ENCODE assay signal across 8 cellular contexts in the genomic region with DNA sequence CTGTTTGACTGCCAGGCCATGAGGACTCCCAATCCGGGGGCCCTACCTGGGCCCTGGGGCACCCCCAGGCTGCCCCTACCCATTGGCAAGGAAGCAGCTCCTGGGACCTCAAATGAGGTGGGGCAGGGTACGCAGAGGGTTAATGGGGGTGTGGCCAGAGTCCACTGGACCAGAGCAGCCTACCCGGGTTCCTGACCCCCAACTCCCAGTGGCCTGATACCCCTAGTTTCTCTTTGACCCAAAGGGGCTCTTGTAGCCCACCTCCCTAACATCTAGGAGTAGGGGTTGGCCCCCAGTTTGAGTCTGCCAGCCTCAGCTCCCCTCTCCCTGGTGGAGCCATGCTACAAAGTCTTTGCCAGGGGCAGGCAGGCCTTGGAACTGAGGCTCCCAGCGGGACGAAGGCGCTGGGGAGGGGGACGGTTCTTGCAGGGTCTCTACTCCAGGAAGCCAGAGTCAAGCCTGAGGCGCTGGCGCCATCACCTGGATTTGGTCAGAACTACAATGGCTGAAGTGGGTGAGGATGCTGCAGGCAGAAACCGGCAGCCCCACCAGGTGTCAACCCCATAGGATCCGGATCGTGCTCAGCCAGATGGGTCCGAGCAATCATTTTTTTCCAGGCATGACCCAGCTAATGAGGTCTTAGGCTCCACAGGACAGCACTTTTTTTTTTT. TPM values are rescaled to one million over a fixed set of nuclear protein-coding genes. Genes with fewer than 3 reads are reported as not detected.
DNase-seq lines count a peak whose midpoint lies in the region; ATAC-seq, FAIRE-seq and TF ChIP-seq lines count a peak whose summit lies in the region.

No MANE protein-coding gene starts in this region.

- H3K4me1 Mint-ChIP-seq in H9, result peaks cover 39 to 41% of the 10 kb centered on the region in 2 experiments
- H3K4me1 Mint-ChIP-seq in progenitor cell of endocrine pancreas (ENCODE audit: low read depth), result peaks cover 17% of the 10 kb centered on the region

- H2BK12ac ChIP-seq in H9 (ENCODE audit: insufficient read length, low read depth, low read length), result no peak overlapping the region

- no peak overlapping the region for H4K8ac ChIP-seq in H9 (replicated peaks; ENCODE audit: insufficient read length, low read depth, low read length)

- ATAC-seq in GM18520 (IDR thresholded peaks at IDR 0.05; ENCODE audit: unreplicated experiment), result no peak

- no peak overlapping the region for H2BK15ac ChIP-seq in H9 (ENCODE audit: low read depth, low read length)

- peaks cover 35% of the 10 kb centered on the region; the same call in 1 of the 2 replicates for H3K27me3 ChIP-seq in H9 (ENCODE audit: insufficient read depth, low read length)
- peaks cover 3% of the 10 kb centered on the region; the same call in 1 of the 2 replicates for H3K27me3 ChIP-seq in OCI-LY1 (ENCODE audit: insufficient read depth, low read length)

- peak; percentile 96 for TF ChIP-seq CTCF in H9 (conservative IDR thresholded peaks at IDR 0.05)
- TF ChIP-seq CTCF in OCI-LY1 (IDR thresholded peaks at IDR 0.05; ENCODE audit: low read length), result peak; percentile 81
- peak; percentile 62 for TF ChIP-seq CTCF in progenitor cell of endocrine pancreas (IDR thresholded peaks at IDR 0.05; ENCODE audit: unreplicated experiment)

- H3K79me1 ChIP-seq in H9 (ENCODE audit: insufficient read depth, low read depth, low read length, poor library complexity, severe bottlenecking), result no peaks in the 10 kb centered on the region

- H3K4me1 ChIP-seq in H9 (ENCODE audit: insufficient read depth, low read length), result peaks cover 3% of the 10 kb centered on the region
- peaks cover 20% of the 10 kb centered on the region for H3K4me1 ChIP-seq in OCI-LY1 (ENCODE audit: insufficient read depth, low read length, severe bottlenecking)

- DNase-seq in AML-193 (lab: John Stamatoyannopoulos, UW), result peak; percentile 11 to 27
- peak; percentile 95 for DNase-seq in H9
- DNase-seq in activated T-helper 9 cell treated with anti-CD3 and anti-CD28 coated beads, Interleukin-2, amount 50 U/mL, for 16 hours (ENCODE audit: low read depth), result peak; percentile 9
- peak; percentile 17 for DNase-seq in germinal center (ENCODE audit: low spot score)
- peak; percentile 67 for DNase-seq in progenitor cell of endocrine pancreas (ENCODE audit: low spot score, unreplicated experiment)
- no peak for DNase-seq in RCC 7860 (ENCODE audit: low spot score)

- no CpG with 5 or more reads among the region's 13 CpGs for WGBS in H9 (ENCODE audit: extremely low coverage, insufficient read length, low lambda C conversion rate)

- H3K9me3 ChIP-seq in H9 (ENCODE audit: control insufficient read depth, low read depth, low read length) (no peaks in the 10 kb centered on the region), OCI-LY1 (ENCODE audit: low read length) (no peaks in the 10 kb centered on the region)

- no peak overlapping the region for H3K56ac ChIP-seq in H9 (ENCODE audit: insufficient read length, low read depth, low read length)

- no peak overlapping the region for H3K4me3 ChIP-seq in OCI-LY1 (ENCODE audit: low read depth, low read length, poor library complexity, severe bottlenecking)

- peaks cover 0 to 6% of the 10 kb centered on the region in 2 experiments; a peak in 3 of 5 replicates for H3K9me3 Mint-ChIP-seq in H9
- no peaks in the 10 kb centered on the region for H3K9me3 Mint-ChIP-seq in progenitor cell of endocrine pancreas (ENCODE audit: low read depth)

- no peak overlapping the region for H2BK20ac ChIP-seq in H9 (ENCODE audit: low read depth, low read length, poor library complexity, severe bottlenecking)

- H3K9ac ChIP-seq in H9 (ENCODE audit: extremely low read depth, insufficient read length, low read length) (no peak overlapping the region), OCI-LY1 (ENCODE audit: low read length) (no peak overlapping the region)

- H3K4me3 Mint-ChIP-seq in H9 (no peak overlapping the region; a peak in 1 of 5 replicates), progenitor cell of endocrine pancreas (ENCODE audit: low read depth) (no peak overlapping the region)

- H3K36me3 Mint-ChIP-seq in H9 (ENCODE audit: insufficient read depth in 1 of 3, low read depth in 3 of 3), result no peaks in the 10 kb centered on the region
- no peaks in the 10 kb centered on the region for H3K36me3 Mint-ChIP-seq in progenitor cell of endocrine pancreas (ENCODE audit: insufficient read depth)

- FAIRE-seq in RCC 7860 (lab: Jason Lieb, UNC), result no peak

- H3K14ac ChIP-seq in H9 (ENCODE audit: insufficient read depth, low read length), result no peak overlapping the region

- H3K4me2 ChIP-seq in H9 (ENCODE audit: insufficient read depth, insufficient read length, low read length), result no peak overlapping the region
- no peak overlapping the region for H3K4me2 ChIP-seq in OCI-LY1 (ENCODE audit: low read length)

- H3K27ac ChIP-seq in H9 (ENCODE audit: insufficient read length, low read depth, low read length) (no peak overlapping the region), OCI-LY1 (ENCODE audit: low read depth, low read length, poor library complexity, severe bottlenecking) (no peak overlapping the region)

- H3K9me2 ChIP-seq in OCI-LY1 (ENCODE audit: low read depth, low read length), result no peaks in the 10 kb centered on the region

- no peak overlapping the region for H2AK5ac ChIP-seq in H9 (ENCODE audit: insufficient read length, low read length)

- no peaks in the 10 kb centered on the region for H3F3A ChIP-seq in OCI-LY1 (ENCODE audit: insufficient read depth, low read length)

- no peaks in the 10 kb centered on the region for H3K79me2 ChIP-seq in H9 (ENCODE audit: insufficient read depth, low read length)
- H3K79me2 ChIP-seq in OCI-LY1 (ENCODE audit: insufficient read depth, low read length), result no peaks in the 10 kb centered on the region

- no peaks in the 10 kb centered on the region for H3K36me3 ChIP-seq in OCI-LY1 (ENCODE audit: insufficient read depth, low read length)

- H3K27me3 Mint-ChIP-seq in H9 (ENCODE audit: low read depth) (peaks cover 98% of the 10 kb centered on the region), progenitor cell of endocrine pancreas (peaks cover 49% of the 10 kb centered on the region)

- H3K27ac Mint-ChIP-seq in H9 (no peak overlapping the region), progenitor cell of endocrine pancreas (no peak overlapping the region)

- H4K5ac ChIP-seq in H9 (ENCODE audit: insufficient read length, low read depth, low read length), result no peak overlapping the region

- no peak overlapping the region for H2BK120ac ChIP-seq in H9 (ENCODE audit: low read depth, low read length, poor library complexity, severe bottlenecking)

- H4K20me1 ChIP-seq in H9 (ENCODE audit: control insufficient read depth, insufficient read depth, insufficient read length) (no peaks in the 10 kb centered on the region), OCI-LY1 (ENCODE audit: insufficient read depth, low read length) (no peaks in the 10 kb centered on the region)

- H2BK5ac ChIP-seq in H9 (ENCODE audit: insufficient read length, low read length), result no peak overlapping the region

- H2AFZ ChIP-seq in H9 (ENCODE audit: low read length) (no peak overlapping the region), OCI-LY1 (ENCODE audit: low read length) (no peak overlapping the region)

- peaks cover 3% of the 10 kb centered on the region for H3K23me2 ChIP-seq in H9 (ENCODE audit: insufficient read length, low read depth, low read length, poor library complexity, severe bottlenecking)

- H3K4ac ChIP-seq in H9 (ENCODE audit: low read depth, low read length), result no peak overlapping the region

- no peak overlapping the region for H3K18ac ChIP-seq in H9 (ENCODE audit: insufficient read length, low read depth, low read length)

- no peak overlapping the region for H4K91ac ChIP-seq in H9 (ENCODE audit: insufficient read length, low read depth, low read length)

- no peak overlapping the region for H3K23ac ChIP-seq in H9 (ENCODE audit: insufficient read length, low read depth, low read length)

- H3T11ph ChIP-seq in H9 (ENCODE audit: low read length), result no peak overlapping the region

RNA-seq across cellular contexts. Expression of a gene that starts 8.4 kb away (rescaled TPM):
- total RNA-seq in H9 (2021) (5.4 and 5.9 TPM in 2 replicates), progenitor cell of endocrine pancreas (19.6 and 25.6 TPM in 2 replicates)

RNA-seq across cellular contexts. Expression of a gene that starts 41.1 kb away (rescaled TPM):
- total RNA-seq in H9 (2021), result 46.1 and 46.6 TPM in 2 replicates
- total RNA-seq in progenitor cell of endocrine pancreas, result 54.4 and 60.9 TPM in 2 replicates

RNA-seq across cellular contexts. Expression of a gene that starts 43.6 kb away (rescaled TPM):
- total RNA-seq in H9 (2021), result 15.7 and 16.7 TPM in 2 replicates
- total RNA-seq in progenitor cell of endocrine pancreas, result 38.6 and 45.0 TPM in 2 replicates
